1 cellular context compared by ENCODE assay signal in the genomic region with DNA sequence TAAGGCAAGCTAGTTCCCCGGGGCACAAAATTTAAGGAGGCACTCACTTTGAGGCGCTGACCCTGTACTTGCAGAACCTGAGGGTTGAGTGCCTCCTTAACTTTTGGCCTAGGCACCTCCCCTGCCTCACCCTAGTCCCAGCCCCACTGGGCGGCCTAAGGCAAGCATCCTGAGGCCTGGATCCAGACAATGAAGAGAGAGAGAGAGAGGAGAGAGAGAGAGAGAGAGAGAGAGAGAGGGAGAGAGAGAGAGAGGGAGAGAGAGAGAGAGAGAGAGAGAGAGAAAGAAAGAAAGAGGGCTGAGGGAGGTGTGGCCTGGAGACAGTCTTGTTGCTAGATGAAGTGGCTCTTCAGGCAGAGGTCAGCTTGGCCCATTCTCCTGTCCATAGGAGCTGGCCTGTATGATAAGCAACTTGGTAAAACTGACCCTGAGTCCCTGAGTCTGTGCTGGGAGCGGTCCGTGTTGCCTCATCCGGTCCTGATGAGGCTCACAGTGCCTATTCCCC.
TF ChIP-seq lines count a peak whose summit lies in the region.

No MANE protein-coding gene starts in this region.

TF ChIP-seq in GM23338, 12 proteins besides CTCF, POLR2A, EP300 and RAD21:
- TF ChIP-seq, protein P1, sequence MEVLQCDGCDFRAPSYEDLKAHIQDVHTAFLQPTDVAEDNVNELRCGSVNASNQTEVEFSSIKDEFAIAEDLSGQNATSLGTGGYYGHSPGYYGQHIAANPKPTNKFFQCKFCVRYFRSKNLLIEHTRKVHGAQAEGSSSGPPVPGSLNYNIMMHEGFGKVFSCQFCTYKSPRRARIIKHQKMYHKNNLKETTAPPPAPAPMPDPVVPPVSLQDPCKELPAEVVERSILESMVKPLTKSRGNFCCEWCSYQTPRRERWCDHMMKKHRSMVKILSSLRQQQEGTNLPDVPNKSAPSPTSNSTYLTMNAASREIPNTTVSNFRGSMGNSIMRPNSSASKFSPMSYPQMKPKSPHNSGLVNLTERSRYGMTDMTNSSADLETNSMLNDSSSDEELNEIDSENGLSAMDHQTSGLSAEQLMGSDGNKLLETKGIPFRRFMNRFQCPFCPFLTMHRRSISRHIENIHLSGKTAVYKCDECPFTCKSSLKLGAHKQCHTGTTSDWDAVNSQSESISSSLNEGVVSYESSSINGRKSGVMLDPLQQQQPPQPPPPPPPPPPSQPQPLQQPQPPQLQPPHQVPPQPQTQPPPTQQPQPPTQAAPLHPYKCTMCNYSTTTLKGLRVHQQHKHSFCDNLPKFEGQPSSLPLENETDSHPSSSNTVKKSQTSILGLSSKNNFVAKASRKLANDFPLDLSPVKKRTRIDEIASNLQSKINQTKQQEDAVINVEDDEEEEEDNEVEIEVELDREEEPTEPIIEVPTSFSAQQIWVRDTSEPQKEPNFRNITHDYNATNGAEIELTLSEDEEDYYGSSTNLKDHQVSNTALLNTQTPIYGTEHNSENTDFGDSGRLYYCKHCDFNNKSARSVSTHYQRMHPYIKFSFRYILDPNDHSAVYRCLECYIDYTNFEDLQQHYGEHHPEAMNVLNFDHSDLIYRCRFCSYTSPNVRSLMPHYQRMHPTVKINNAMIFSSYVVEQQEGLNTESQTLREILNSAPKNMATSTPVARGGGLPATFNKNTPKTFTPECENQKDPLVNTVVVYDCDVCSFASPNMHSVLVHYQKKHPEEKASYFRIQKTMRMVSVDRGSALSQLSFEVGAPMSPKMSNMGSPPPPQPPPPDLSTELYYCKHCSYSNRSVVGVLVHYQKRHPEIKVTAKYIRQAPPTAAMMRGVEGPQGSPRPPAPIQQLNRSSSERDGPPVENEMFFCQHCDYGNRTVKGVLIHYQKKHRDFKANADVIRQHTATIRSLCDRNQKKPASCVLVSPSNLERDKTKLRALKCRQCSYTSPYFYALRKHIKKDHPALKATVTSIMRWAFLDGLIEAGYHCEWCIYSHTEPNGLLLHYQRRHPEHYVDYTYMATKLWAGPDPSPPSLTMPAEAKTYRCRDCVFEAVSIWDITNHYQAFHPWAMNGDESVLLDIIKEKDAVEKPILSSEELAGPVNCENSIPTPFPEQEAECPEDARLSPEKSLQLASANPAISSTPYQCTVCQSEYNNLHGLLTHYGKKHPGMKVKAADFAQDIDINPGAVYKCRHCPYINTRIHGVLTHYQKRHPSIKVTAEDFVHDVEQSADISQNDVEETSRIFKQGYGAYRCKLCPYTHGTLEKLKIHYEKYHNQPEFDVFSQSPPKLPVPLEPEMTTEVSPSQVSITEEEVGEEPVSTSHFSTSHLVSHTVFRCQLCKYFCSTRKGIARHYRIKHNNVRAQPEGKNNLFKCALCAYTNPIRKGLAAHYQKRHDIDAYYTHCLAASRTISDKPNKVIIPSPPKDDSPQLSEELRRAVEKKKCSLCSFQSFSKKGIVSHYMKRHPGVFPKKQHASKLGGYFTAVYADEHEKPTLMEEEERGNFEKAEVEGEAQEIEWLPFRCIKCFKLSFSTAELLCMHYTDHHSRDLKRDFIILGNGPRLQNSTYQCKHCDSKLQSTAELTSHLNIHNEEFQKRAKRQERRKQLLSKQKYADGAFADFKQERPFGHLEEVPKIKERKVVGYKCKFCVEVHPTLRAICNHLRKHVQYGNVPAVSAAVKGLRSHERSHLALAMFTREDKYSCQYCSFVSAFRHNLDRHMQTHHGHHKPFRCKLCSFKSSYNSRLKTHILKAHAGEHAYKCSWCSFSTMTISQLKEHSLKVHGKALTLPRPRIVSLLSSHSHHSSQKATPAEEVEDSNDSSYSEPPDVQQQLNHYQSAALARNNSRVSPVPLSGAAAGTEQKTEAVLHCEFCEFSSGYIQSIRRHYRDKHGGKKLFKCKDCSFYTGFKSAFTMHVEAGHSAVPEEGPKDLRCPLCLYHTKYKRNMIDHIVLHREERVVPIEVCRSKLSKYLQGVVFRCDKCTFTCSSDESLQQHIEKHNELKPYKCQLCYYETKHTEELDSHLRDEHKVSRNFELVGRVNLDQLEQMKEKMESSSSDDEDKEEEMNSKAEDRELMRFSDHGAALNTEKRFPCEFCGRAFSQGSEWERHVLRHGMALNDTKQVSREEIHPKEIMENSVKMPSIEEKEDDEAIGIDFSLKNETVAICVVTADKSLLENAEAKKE (CRISPR knock-in tag; IDR thresholded peaks at IDR 0.05) = no peak
- TF ChIP-seq EZH2 (IDR thresholded peaks at IDR 0.05; ENCODE audit: low read depth, unreplicated experiment) = no peak
- no peak for TF ChIP-seq EZH2phosphoT487 (IDR thresholded peaks at IDR 0.05; ENCODE audit: unreplicated experiment)
- TF ChIP-seq, protein P2, sequence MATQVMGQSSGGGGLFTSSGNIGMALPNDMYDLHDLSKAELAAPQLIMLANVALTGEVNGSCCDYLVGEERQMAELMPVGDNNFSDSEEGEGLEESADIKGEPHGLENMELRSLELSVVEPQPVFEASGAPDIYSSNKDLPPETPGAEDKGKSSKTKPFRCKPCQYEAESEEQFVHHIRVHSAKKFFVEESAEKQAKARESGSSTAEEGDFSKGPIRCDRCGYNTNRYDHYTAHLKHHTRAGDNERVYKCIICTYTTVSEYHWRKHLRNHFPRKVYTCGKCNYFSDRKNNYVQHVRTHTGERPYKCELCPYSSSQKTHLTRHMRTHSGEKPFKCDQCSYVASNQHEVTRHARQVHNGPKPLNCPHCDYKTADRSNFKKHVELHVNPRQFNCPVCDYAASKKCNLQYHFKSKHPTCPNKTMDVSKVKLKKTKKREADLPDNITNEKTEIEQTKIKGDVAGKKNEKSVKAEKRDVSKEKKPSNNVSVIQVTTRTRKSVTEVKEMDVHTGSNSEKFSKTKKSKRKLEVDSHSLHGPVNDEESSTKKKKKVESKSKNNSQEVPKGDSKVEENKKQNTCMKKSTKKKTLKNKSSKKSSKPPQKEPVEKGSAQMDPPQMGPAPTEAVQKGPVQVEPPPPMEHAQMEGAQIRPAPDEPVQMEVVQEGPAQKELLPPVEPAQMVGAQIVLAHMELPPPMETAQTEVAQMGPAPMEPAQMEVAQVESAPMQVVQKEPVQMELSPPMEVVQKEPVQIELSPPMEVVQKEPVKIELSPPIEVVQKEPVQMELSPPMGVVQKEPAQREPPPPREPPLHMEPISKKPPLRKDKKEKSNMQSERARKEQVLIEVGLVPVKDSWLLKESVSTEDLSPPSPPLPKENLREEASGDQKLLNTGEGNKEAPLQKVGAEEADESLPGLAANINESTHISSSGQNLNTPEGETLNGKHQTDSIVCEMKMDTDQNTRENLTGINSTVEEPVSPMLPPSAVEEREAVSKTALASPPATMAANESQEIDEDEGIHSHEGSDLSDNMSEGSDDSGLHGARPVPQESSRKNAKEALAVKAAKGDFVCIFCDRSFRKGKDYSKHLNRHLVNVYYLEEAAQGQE (IDR thresholded peaks at IDR 0.05; ENCODE audit: unreplicated experiment) = no peak
- TF ChIP-seq ZNF114 (CRISPR knock-in tag; IDR thresholded peaks at IDR 0.05) = no peak
- TF ChIP-seq, protein P3, sequence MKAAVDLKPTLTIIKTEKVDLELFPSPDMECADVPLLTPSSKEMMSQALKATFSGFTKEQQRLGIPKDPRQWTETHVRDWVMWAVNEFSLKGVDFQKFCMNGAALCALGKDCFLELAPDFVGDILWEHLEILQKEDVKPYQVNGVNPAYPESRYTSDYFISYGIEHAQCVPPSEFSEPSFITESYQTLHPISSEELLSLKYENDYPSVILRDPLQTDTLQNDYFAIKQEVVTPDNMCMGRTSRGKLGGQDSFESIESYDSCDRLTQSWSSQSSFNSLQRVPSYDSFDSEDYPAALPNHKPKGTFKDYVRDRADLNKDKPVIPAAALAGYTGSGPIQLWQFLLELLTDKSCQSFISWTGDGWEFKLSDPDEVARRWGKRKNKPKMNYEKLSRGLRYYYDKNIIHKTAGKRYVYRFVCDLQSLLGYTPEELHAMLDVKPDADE (IDR thresholded peaks at IDR 0.05) = no peak
- TF ChIP-seq STAT1 (IDR thresholded peaks at IDR 0.05; ENCODE audit: unreplicated experiment) = no peak
TF ChIP-seq in GM23338: peak in this region for 0.
